In genomic region chr22:17171313-17172171, GRCh38 we compare ENCODE assay signal across 8 cellular contexts. TPM values are rescaled to one million over a fixed set of nuclear protein-coding genes. Genes with fewer than 3 reads are reported as not detected.
DNase-seq lines count a peak whose midpoint lies in the region; ATAC-seq, FAIRE-seq and TF ChIP-seq lines count a peak whose summit lies in the region.

No MANE protein-coding gene starts in this region.

- H3K9me3 Mint-ChIP-seq in activated CD4-positive, alpha-beta T cell treated with anti-CD3 and anti-CD28 coated beads for 36 hours (ENCODE audit: low read depth) = no peaks in the 10 kb centered on the region

- TF ChIP-seq POLR2A in HepG2 (IDR thresholded peaks at IDR 0.05; ENCODE audit: insufficient read depth in 1 of 2, low read depth in 2 of 2, low read length in 2 of 2) = 0 out of 4 replicates have a peak, but pooled peaks have one; percentile 33 to 37

- H3K36me3 Mint-ChIP-seq in activated CD4-positive, alpha-beta T cell treated with anti-CD3 and anti-CD28 coated beads for 36 hours (ENCODE audit: low read depth) = no peaks in the 10 kb centered on the region

- POLR2A ChIA-PET in activated CD4-positive, alpha-beta T cell treated with anti-CD3 and anti-CD28 coated beads for 36 hours (lab: Charles Lee) = interaction anchor here (0.8 kb wide), 1 partner anchor 14 kb away, joined by 5 read pairs; no protein-coding TSS in a partner anchor
- POLR2A ChIA-PET in HepG2 (lab: Yijun Ruan, JAX) = interaction anchor here (1.0 to 1.7 kb wide), 3 partner anchors 30 to 97 kb away, joined by 4 to 13 read pairs (median 7); no protein-coding TSS in a partner anchor

- H3K27ac ChIP-seq in coronary artery (peak overlapping the region; percentile 88 to 93), HepG2 (ENCODE audit: extremely low read length, insufficient read depth, low read length) (peak overlapping the region; percentile 44)

- no peak for FAIRE-seq in HepG2 (lab: Jason Lieb, UNC)

- 40% methylated on average over 5 of the region's 85 CpGs for WGBS in HepG2 (ENCODE audit: low lambda C conversion rate)

- H3K4me3 ChIP-seq in BE2C (ENCODE audit: low read depth, low read length) = peak overlapping the region; percentile 62
- peak overlapping the region; percentile 87 for H3K4me3 ChIP-seq in coronary artery
- peak overlapping the region; percentile 49 to 78 (median 68); a peak in 5 of 6 replicates for H3K4me3 ChIP-seq in HepG2 (replicated peaks in 1 of 3; ENCODE audit: insufficient read depth in 1 of 3, low read depth in 2 of 3, low read length in 3 of 3)

- H3K9me3 ChIP-seq in BE2C (no peaks in the 10 kb centered on the region), HepG2 (ENCODE audit: low read length) (no peaks in the 10 kb centered on the region)

- H3K27me3 Mint-ChIP-seq in activated CD4-positive, alpha-beta T cell treated with anti-CD3 and anti-CD28 coated beads for 36 hours = no peaks in the 10 kb centered on the region

- H2AFZ ChIP-seq in HepG2 (ENCODE audit: low read length) = peak overlapping the region; percentile 83

- ATAC-seq in GM19025 (IDR thresholded peaks at IDR 0.05; ENCODE audit: low read depth, unreplicated experiment) (peak; percentile 95), HG03196 (IDR thresholded peaks at IDR 0.05; ENCODE audit: unreplicated experiment) (peak; percentile 93), HepG2 (peak; percentile 96)
- peak; percentile 91 for ATAC-seq in activated CD4-positive, alpha-beta T cell treated with anti-CD3 and anti-CD28 coated beads for 36 hours

- no peaks in the 10 kb centered on the region for H3K27me3 ChIP-seq in BE2C
- no peaks in the 10 kb centered on the region for H3K27me3 ChIP-seq in HepG2 (ENCODE audit: control insufficient read depth in 1 of 2, insufficient read depth in 2 of 2, low read length in 2 of 2)

- in situ Hi-C loops in HepG2 (cut with HindIII; ENCODE audit: extremely low pct_ligation_motif_present, low pct_unique_long_range_greater_than_20kb) = loop anchor here (10.0 kb wide), 1 partner anchor 97 kb away; no protein-coding TSS in a partner anchor

- no peaks in the 10 kb centered on the region for H3K36me3 ChIP-seq in BE2C
- no peaks in the 10 kb centered on the region for H3K36me3 ChIP-seq in HepG2 (replicated peaks in 1 of 2; ENCODE audit: control insufficient read depth in 1 of 2, insufficient read depth in 2 of 2, low read length in 2 of 2)

- TF ChIP-seq CTCF in BE2C (IDR thresholded peaks at IDR 0.05; ENCODE audit: low read depth, low read length) = peak; percentile 83
- TF ChIP-seq CTCF in coronary artery (IDR thresholded peaks at IDR 0.05) = peak; percentile 85
- peak; percentile 78 for TF ChIP-seq CTCF in HepG2 (CRISPR knock-in tag; IDR thresholded peaks at IDR 0.05)

- peak overlapping the region; percentile 88 for H3K4me2 ChIP-seq in HepG2 (ENCODE audit: low read depth, low read length)

- peaks cover 7% of the 10 kb centered on the region for H3K4me1 Mint-ChIP-seq in activated CD4-positive, alpha-beta T cell treated with anti-CD3 and anti-CD28 coated beads for 36 hours

- peak; percentile 86 for TF ChIP-seq RAD21 in HepG2 (CRISPR knock-in tag; IDR thresholded peaks at IDR 0.05)

- no peaks in the 10 kb centered on the region for H4K20me1 ChIP-seq in HepG2 (ENCODE audit: insufficient read depth, low read length)

- H3K4me3 Mint-ChIP-seq in activated CD4-positive, alpha-beta T cell treated with anti-CD3 and anti-CD28 coated beads for 36 hours = peak overlapping the region; percentile 78

- DNase-seq in BE2C (peak; percentile 93), NCI-H226 (peak; percentile 60), coronary artery (ENCODE audit: low spot score) (peak; percentile 90), HepG2 (ENCODE audit: low spot score) (peak; percentile 79)
- peak; percentile 91 for DNase-seq in activated CD4-positive, alpha-beta T cell treated with anti-CD3 and anti-CD28 coated beads for 36 hours
- peak; percentile 57 for DNase-seq in stimulated activated CD4-positive, alpha-beta T cell treated with anti-CD3 and anti-CD28 coated beads, Interleukin-2, amount 100 ng/mL, for 4 hours (ENCODE audit: low read depth)

- intact Hi-C loops in activated CD4-positive, alpha-beta T cell treated with anti-CD3 and anti-CD28 coated beads for 36 hours (cut with DNase I, micrococcal nuclease) = loop anchor here (1.0 to 5.0 kb wide), 6 partner anchors 12 to 466 kb away; partner anchors contain the start of genes HDHD5 (in 2 of the 2), BCL2L13 (in 1 of the 2), CECR2 (in 1 of the 2) and IL17RA (in 1 of the 2)
- intact Hi-C loops in HepG2 (cut with micrococcal nuclease; ENCODE audit: unreplicated experiment) = loop anchor here (1.0 to 5.0 kb wide), 3 partner anchors 30 to 331 kb away; no protein-coding TSS in a partner anchor

- BruUV-seq in HepG2 (replicated peaks; lab: Mats Ljungman, UMichigan) = no TSS peak

- H3K79me2 ChIP-seq in HepG2 (ENCODE audit: insufficient read depth, low read length) = no peaks in the 10 kb centered on the region

- no peaks in the 10 kb centered on the region for H3K4me1 ChIP-seq in BE2C
- H3K4me1 ChIP-seq in HepG2 (ENCODE audit: insufficient read depth, low read length) = no peaks in the 10 kb centered on the region

- peak overlapping the region; percentile 72 for H3K27ac Mint-ChIP-seq in activated CD4-positive, alpha-beta T cell treated with anti-CD3 and anti-CD28 coated beads for 36 hours

- H3K9ac ChIP-seq in HepG2 (ENCODE audit: insufficient read depth, low read depth, low read length) = peak overlapping the region; percentile 39; the same call in 1 of the 2 replicates

- CTCF ChIA-PET in activated CD4-positive, alpha-beta T cell treated with anti-CD3 and anti-CD28 coated beads for 36 hours (lab: Charles Lee) = interaction anchor here (0.6 to 3.6 kb wide), 47 partner anchors 9 to 518 kb away, joined by 3 to 64 read pairs (median 4); partner anchors contain the start of genes ADA2 and HDHD5
- CTCF ChIA-PET in HepG2 (lab: Yijun Ruan, JAX; ENCODE audit: low intra/inter-chr PET ratio, low total read pairs) = interaction anchor here (1.4 to 1.7 kb wide), 2 partner anchors 97 to 329 kb away, joined by 8 to 9 read pairs; no protein-coding TSS in a partner anchor

- peak in 1 of 2 experiments; percentile 41; a peak in 1 of 4 replicates for TF ChIP-seq EP300 in HepG2 (IDR thresholded peaks at IDR 0.05; ENCODE audit: low read depth in 2 of 2, low read length in 2 of 2)
- no peak for TF ChIP-seq EP300 in HepG2 (CRISPR knock-in tag; IDR thresholded peaks at IDR 0.05; ENCODE audit: borderline replicate concordance)

RNA-seq across cellular contexts. Expression of gene HDHD5, which starts 12.5 kb away (rescaled TPM):
- polyA plus RNA-seq in BE2C (2012; ENCODE audit: insufficient read depth, insufficient read length, low read depth) = 188 TPM
- 10 to 100 TPM; 51.6 to 69.0 TPM for total RNA-seq in activated CD4-positive, alpha-beta T cell treated with anti-CD3 and anti-CD28 coated beads for 36 hours
- not detected in 2 replicates for total RNA-seq in HepG2 (2016; rRNA removed; fragmentation: Illumina TruSeq; extraction: Trizol)
- total RNA-seq in HepG2 (2016; cell fraction: cytosol; rRNA removed; fragmentation: Illumina TruSeq; extraction: Trizol; ENCODE audit: low read depth) = not detected in 2 replicates
- not detected in 2 replicates for total RNA-seq in HepG2 (2016; cell fraction: insoluble cytoplasmic fraction; rRNA removed; fragmentation: Illumina TruSeq; extraction: Trizol)
- total RNA-seq in HepG2 (2016; cell fraction: membrane; rRNA removed; fragmentation: Illumina TruSeq; extraction: Trizol) = not detected in 2 replicates
- total RNA-seq in HepG2 (2016; cell fraction: nucleus; rRNA removed; fragmentation: Illumina TruSeq; extraction: Trizol) = not detected in 2 replicates
- polyA plus RNA-seq in HepG2 (2011; rRNA removed) = not detected in 2 replicates
- polyA plus RNA-seq in HepG2 (2011; cell fraction: cytosol; rRNA removed) = not detected in 2 replicates
- polyA plus RNA-seq in HepG2 (2011; cell fraction: nucleus; rRNA removed) = not detected in 2 replicates
- polyA plus RNA-seq in HepG2 (2012) = not detected in 2 replicates
- not detected in 2 replicates for polyA plus RNA-seq in HepG2 (2016; cell fraction: cytosol; fragmentation: Illumina TruSeq; extraction: Trizol; ENCODE audit: low read depth)
- not detected in 2 replicates for polyA plus RNA-seq in HepG2 (2016; cell fraction: insoluble cytoplasmic fraction; fragmentation: Illumina TruSeq; extraction: Trizol; ENCODE audit: low read depth)
- not detected in 2 replicates for polyA plus RNA-seq in HepG2 (2016; cell fraction: membrane; fragmentation: Illumina TruSeq; extraction: Trizol; ENCODE audit: low read depth)
- not detected in 2 replicates for polyA plus RNA-seq in HepG2 (2016; cell fraction: nucleus; fragmentation: Illumina TruSeq; extraction: Trizol; ENCODE audit: insufficient read depth, low read depth)
- polyA minus RNA-seq in HepG2 (2011; rRNA and poly(A)+ RNA removed; ENCODE audit: low replicate concordance) = 0.34 and 36.3 TPM in 2 replicates
- polyA minus RNA-seq in HepG2 (2011; cell fraction: cytosol; rRNA and poly(A)+ RNA removed) = 0.69 and 0.79 TPM in 2 replicates
- 0.52 TPM in 1 of 2 replicates, not detected in the other for polyA minus RNA-seq in HepG2 (2011; cell fraction: nucleus; rRNA and poly(A)+ RNA removed)

RNA-seq across cellular contexts. Expression of gene ADA2, which starts 47.7 kb away (rescaled TPM):
- 1.2 TPM for polyA plus RNA-seq in BE2C (2012; ENCODE audit: insufficient read depth, insufficient read length, low read depth)
- 1 to 10 TPM; 5.4 to 6.1 TPM for total RNA-seq in activated CD4-positive, alpha-beta T cell treated with anti-CD3 and anti-CD28 coated beads for 36 hours
- not detected in 2 replicates for total RNA-seq in HepG2 (2016; rRNA removed; fragmentation: Illumina TruSeq; extraction: Trizol)
- total RNA-seq in HepG2 (2016; cell fraction: cytosol; rRNA removed; fragmentation: Illumina TruSeq; extraction: Trizol; ENCODE audit: low read depth) = not detected in 2 replicates
- not detected in 2 replicates for total RNA-seq in HepG2 (2016; cell fraction: insoluble cytoplasmic fraction; rRNA removed; fragmentation: Illumina TruSeq; extraction: Trizol)
- not detected in 2 replicates for total RNA-seq in HepG2 (2016; cell fraction: membrane; rRNA removed; fragmentation: Illumina TruSeq; extraction: Trizol)
- not detected in 2 replicates for total RNA-seq in HepG2 (2016; cell fraction: nucleus; rRNA removed; fragmentation: Illumina TruSeq; extraction: Trizol)
- polyA plus RNA-seq in HepG2 (2011; rRNA removed) = not detected in 2 replicates
- polyA plus RNA-seq in HepG2 (2011; cell fraction: cytosol; rRNA removed) = not detected in 2 replicates
- polyA plus RNA-seq in HepG2 (2011; cell fraction: nucleus; rRNA removed) = not detected in 2 replicates
- polyA plus RNA-seq in HepG2 (2012) = not detected in 2 replicates
- polyA plus RNA-seq in HepG2 (2016; cell fraction: cytosol; fragmentation: Illumina TruSeq; extraction: Trizol; ENCODE audit: low read depth) = not detected in 2 replicates
- polyA plus RNA-seq in HepG2 (2016; cell fraction: insoluble cytoplasmic fraction; fragmentation: Illumina TruSeq; extraction: Trizol; ENCODE audit: low read depth) = not detected in 2 replicates
- not detected in 2 replicates for polyA plus RNA-seq in HepG2 (2016; cell fraction: membrane; fragmentation: Illumina TruSeq; extraction: Trizol; ENCODE audit: low read depth)
- polyA plus RNA-seq in HepG2 (2016; cell fraction: nucleus; fragmentation: Illumina TruSeq; extraction: Trizol; ENCODE audit: insufficient read depth, low read depth) = not detected in 2 replicates
- not detected in 2 replicates for polyA minus RNA-seq in HepG2 (2011; rRNA and poly(A)+ RNA removed; ENCODE audit: low replicate concordance)
- not detected in 2 replicates for polyA minus RNA-seq in HepG2 (2011; cell fraction: cytosol; rRNA and poly(A)+ RNA removed)
- not detected in 2 replicates for polyA minus RNA-seq in HepG2 (2011; cell fraction: nucleus; rRNA and poly(A)+ RNA removed)

RNA-seq across cellular contexts. Expression of gene TMEM121B, which starts 50.4 kb away (rescaled TPM):
- polyA plus RNA-seq in BE2C (2012; ENCODE audit: insufficient read depth, insufficient read length, low read depth) = 2.6 TPM
- total RNA-seq in activated CD4-positive, alpha-beta T cell treated with anti-CD3 and anti-CD28 coated beads for 36 hours = under 1 TPM; 0.14 to 0.19 TPM
- not detected in 2 replicates for total RNA-seq in HepG2 (2016; rRNA removed; fragmentation: Illumina TruSeq; extraction: Trizol)
- total RNA-seq in HepG2 (2016; cell fraction: cytosol; rRNA removed; fragmentation: Illumina TruSeq; extraction: Trizol; ENCODE audit: low read depth) = not detected in 2 replicates
- total RNA-seq in HepG2 (2016; cell fraction: insoluble cytoplasmic fraction; rRNA removed; fragmentation: Illumina TruSeq; extraction: Trizol) = not detected in 2 replicates
- total RNA-seq in HepG2 (2016; cell fraction: membrane; rRNA removed; fragmentation: Illumina TruSeq; extraction: Trizol) = not detected in 2 replicates
- total RNA-seq in HepG2 (2016; cell fraction: nucleus; rRNA removed; fragmentation: Illumina TruSeq; extraction: Trizol) = not detected in 2 replicates
- polyA plus RNA-seq in HepG2 (2011; rRNA removed) = not detected in 2 replicates
- polyA plus RNA-seq in HepG2 (2011; cell fraction: cytosol; rRNA removed) = 0.01 TPM in 1 of 2 replicates, not detected in the other
- not detected in 2 replicates for polyA plus RNA-seq in HepG2 (2011; cell fraction: nucleus; rRNA removed)
- not detected in 2 replicates for polyA plus RNA-seq in HepG2 (2012)
- polyA plus RNA-seq in HepG2 (2016; cell fraction: cytosol; fragmentation: Illumina TruSeq; extraction: Trizol; ENCODE audit: low read depth) = not detected in 2 replicates
- polyA plus RNA-seq in HepG2 (2016; cell fraction: insoluble cytoplasmic fraction; fragmentation: Illumina TruSeq; extraction: Trizol; ENCODE audit: low read depth) = not detected in 2 replicates
- not detected in 2 replicates for polyA plus RNA-seq in HepG2 (2016; cell fraction: membrane; fragmentation: Illumina TruSeq; extraction: Trizol; ENCODE audit: low read depth)
- not detected in 2 replicates for polyA plus RNA-seq in HepG2 (2016; cell fraction: nucleus; fragmentation: Illumina TruSeq; extraction: Trizol; ENCODE audit: insufficient read depth, low read depth)
- polyA minus RNA-seq in HepG2 (2011; rRNA and poly(A)+ RNA removed; ENCODE audit: low replicate concordance) = not detected in 2 replicates
- not detected in 2 replicates for polyA minus RNA-seq in HepG2 (2011; cell fraction: cytosol; rRNA and poly(A)+ RNA removed)
- polyA minus RNA-seq in HepG2 (2011; cell fraction: nucleus; rRNA and poly(A)+ RNA removed) = not detected in 2 replicates

Comparison
In these comparisons a context has a peak if more than half of its experiments do, and no peak if none do; other contexts are left out.
1. Peak in every context shown above with its lines: DNase-seq, ATAC-seq, H3K4me3 ChIP-seq and H3K27ac ChIP-seq.
2. RNA of gene HDHD5, which starts 12.5 kb away (total RNA-seq): 51.6 to 69.0 TPM in activated CD4-positive, alpha-beta T cell treated with anti-CD3 and anti-CD28 coated beads for 36 hours; not detected in HepG2; every median in the first group is over 10 times any median in the second.